Comparison of ENCODE assay signal across 15 cellular contexts in genomic region chrX:139158256-139158655, GRCh38.
"Had no signal": no experiment of that assay in that cellular context is flagged by ENCODE, and none has a peak within 500 bp of the region (broad histone marks: within the 10 kb centered on the region; RNA-seq: fewer than 3 reads in every experiment).

No MANE protein-coding gene starts in this region.

- DNase-seq: activated CD4-positive, alpha-beta T cell treated with anti-CD3 and anti-CD28 coated beads for 48 hours; activated CD8-positive, alpha-beta memory T cell treated with anti-CD3 and anti-CD28 coated beads for 24 hours; activated naive CD4-positive, alpha-beta T cell treated with anti-CD3 and anti-CD28 coated beads for 36 hours; adrenal gland; cortex of kidney; effector CD8-positive, alpha-beta T cell; left colon; mesenchymal stem cell; ovary; retina; T-cell; WERI-Rb-1 had no signal

- ATAC-seq: left colon, T-cell had no signal

- H3K36me3 ChIP-seq: adrenal gland, ovary, tibial nerve, WERI-Rb-1 had no signal

- H3K27ac Mint-ChIP-seq: activated naive CD4-positive, alpha-beta T cell treated with anti-CD3 and anti-CD28 coated beads for 36 hours; T-cell had no signal

- H3K27me3 Mint-ChIP-seq: central memory CD8-positive, alpha-beta T cell had no signal

- H3K4me1 Mint-ChIP-seq: central memory CD8-positive, alpha-beta T cell; T-cell had no signal

- H3K4me3 ChIP-seq: adrenal gland, ovary, skin epidermis, tibial nerve had no signal

- H3K27ac ChIP-seq: adrenal gland, ovary, skin epidermis, tibial nerve, WERI-Rb-1 had no signal

- H3K4me3 Mint-ChIP-seq: activated naive CD4-positive, alpha-beta T cell treated with anti-CD3 and anti-CD28 coated beads for 36 hours; central memory CD8-positive, alpha-beta T cell; T-cell had no signal

- H3K9me3 ChIP-seq: adrenal gland, ovary, tibial nerve had no signal

- H3K36me3 Mint-ChIP-seq: T-cell had no signal

- H3K4me1 ChIP-seq: adrenal gland, tibial nerve had no signal

- H3K27me3 ChIP-seq: ovary, tibial nerve had no signal
